37 cellular contexts compared by ENCODE assay signal in genomic region chr2:107556038-107556627, GRCh38.
"Had no signal": no experiment of that assay in that cellular context is flagged by ENCODE, and none has a peak within 500 bp of the region (broad histone marks: within the 10 kb centered on the region; RNA-seq: fewer than 3 reads in every experiment).

No MANE protein-coding gene starts in this region.

- H3K27ac Mint-ChIP-seq: activated B cell treated with CpG ODN at 0.5 μM for 24 hours; activated CD4-positive, alpha-beta memory T cell treated with anti-CD3 and anti-CD28 coated beads for 36 hours; activated CD8-positive, alpha-beta memory T cell treated with anti-CD3 and anti-CD28 coated beads, Interleukin-2, amount 10 ng/mL, durations not matched to agents 7 days and 5 days; activated naive CD4-positive, alpha-beta T cell treated with anti-CD3 and anti-CD28 coated beads, Interleukin-2, amount 10 ng/mL, durations not matched to agents 7 days and 5 days; activated naive CD8-positive, alpha-beta T cell; activated naive CD8-positive, alpha-beta T cell treated with anti-CD3 and anti-CD28 coated beads, Interleukin-2, amount 50 U/mL, for 24 hours; brain had no signal

- H2AFZ ChIP-seq: PC-9 had no signal

- H3K27me3 Mint-ChIP-seq: activated B cell treated with CpG ODN at 0.5 μM for 24 hours; activated CD4-positive, alpha-beta memory T cell treated with anti-CD3 and anti-CD28 coated beads for 36 hours; activated CD8-positive, alpha-beta memory T cell treated with anti-CD3 and anti-CD28 coated beads, Interleukin-2, amount 10 ng/mL, durations not matched to agents 7 days and 5 days; activated naive CD4-positive, alpha-beta T cell treated with anti-CD3 and anti-CD28 coated beads, Interleukin-2, amount 10 ng/mL, durations not matched to agents 7 days and 5 days; activated naive CD8-positive, alpha-beta T cell; activated naive CD8-positive, alpha-beta T cell treated with anti-CD3 and anti-CD28 coated beads, Interleukin-2, amount 50 U/mL, for 24 hours; brain had no signal

- H3K4me2 ChIP-seq: KMS-11, PC-9 had no signal

- H3K27ac ChIP-seq: KMS-11, PC-9, RWPE1, VCaP had no signal

- FAIRE-seq: RCC 7860 had no signal

- H3K4me3 ChIP-seq: PC-9 had no signal

- DNase-seq: activated B cell treated with CpG ODN at 0.5 μM for 24 hours; activated CD4-positive, alpha-beta memory T cell treated with anti-CD3 and anti-CD28 coated beads for 36 hours; activated CD4-positive, alpha-beta T cell treated with anti-CD3 and anti-CD28 coated beads for 4 hours; activated CD4-positive, alpha-beta T cell treated with anti-CD3 and anti-CD28 coated beads, Interleukin-2, amount 50 U/mL, for 1 hour; activated CD4-positive, CD25-positive, alpha-beta regulatory T cell treated with anti-CD3 and anti-CD28 coated beads, Interleukin-2, amount 50 U/mL, for 72 hours; activated CD8-positive, alpha-beta memory T cell treated with anti-CD3 and anti-CD28 coated beads for 24 hours; activated CD8-positive, alpha-beta memory T cell treated with anti-CD3 and anti-CD28 coated beads, Interleukin-2, amount 10 ng/mL, durations not matched to agents 7 days and 5 days; activated CD8-positive, alpha-beta memory T cell treated with anti-CD3 and anti-CD28 coated beads, Interleukin-2, amount 50 U/mL, for 48 hours; activated effector memory CD4-positive, alpha-beta T cell treated with Interleukin-2 at 50 U/mL for 16 hours; activated naive CD4-positive, alpha-beta T cell treated with anti-CD3 and anti-CD28 coated beads, Interleukin-2, amount 10 ng/mL, durations not matched to agents 7 days and 5 days; activated naive CD8-positive, alpha-beta T cell treated with anti-CD3 and anti-CD28 coated beads, Interleukin-2, amount 50 U/mL, for 24 hours; activated T-cell treated with anti-CD3 and anti-CD28 coated beads, Interleukin-2, amount 50 U/mL, for 48 hours; anterior cingulate cortex; central memory CD4-positive, alpha-beta T cell; NCI-H1092 treated with DMSO at 0.1 percent for 48 hours; NCI-H1417; NCI-H146; NCI-H187; NCI-H2029 treated with DMSO at 0.1 percent for 48 hours; NCI-H2107; NCI-H226; NCI-H446 treated with DMSO at 0.1 percent for 48 hours; NCI-H524; NCI-H69; PC-9; SIG-M5; SW 1271; T-helper 1 cell; T-helper 2 cell; T-helper 9 cell had no signal

- H3K36me3 Mint-ChIP-seq: activated CD4-positive, alpha-beta memory T cell treated with anti-CD3 and anti-CD28 coated beads for 36 hours; activated CD8-positive, alpha-beta memory T cell treated with anti-CD3 and anti-CD28 coated beads, Interleukin-2, amount 10 ng/mL, durations not matched to agents 7 days and 5 days; activated naive CD4-positive, alpha-beta T cell treated with anti-CD3 and anti-CD28 coated beads, Interleukin-2, amount 10 ng/mL, durations not matched to agents 7 days and 5 days; activated naive CD8-positive, alpha-beta T cell had no signal

- H3K4me3 Mint-ChIP-seq: activated B cell treated with CpG ODN at 0.5 μM for 24 hours; activated CD4-positive, alpha-beta memory T cell treated with anti-CD3 and anti-CD28 coated beads for 36 hours; activated CD8-positive, alpha-beta memory T cell treated with anti-CD3 and anti-CD28 coated beads, Interleukin-2, amount 10 ng/mL, durations not matched to agents 7 days and 5 days; activated naive CD4-positive, alpha-beta T cell treated with anti-CD3 and anti-CD28 coated beads, Interleukin-2, amount 10 ng/mL, durations not matched to agents 7 days and 5 days; activated naive CD8-positive, alpha-beta T cell; activated naive CD8-positive, alpha-beta T cell treated with anti-CD3 and anti-CD28 coated beads, Interleukin-2, amount 50 U/mL, for 24 hours; brain had no signal

- H3K4me1 Mint-ChIP-seq: activated B cell treated with CpG ODN at 0.5 μM for 24 hours; activated CD8-positive, alpha-beta memory T cell treated with anti-CD3 and anti-CD28 coated beads, Interleukin-2, amount 10 ng/mL, durations not matched to agents 7 days and 5 days; activated naive CD4-positive, alpha-beta T cell treated with anti-CD3 and anti-CD28 coated beads, Interleukin-2, amount 10 ng/mL, durations not matched to agents 7 days and 5 days; activated naive CD8-positive, alpha-beta T cell treated with anti-CD3 and anti-CD28 coated beads, Interleukin-2, amount 50 U/mL, for 24 hours; brain had no signal

- ATAC-seq: activated CD8-positive, alpha-beta memory T cell treated with anti-CD3 and anti-CD28 coated beads, Interleukin-2, amount 10 ng/mL, durations not matched to agents 7 days and 5 days; activated naive CD8-positive, alpha-beta T cell treated with anti-CD3 and anti-CD28 coated beads, Interleukin-2, amount 50 U/mL, for 24 hours; Right ventricle myocardium inferior had no signal
